ENCODE assay signal across 8 cellular contexts in the genomic region with DNA sequence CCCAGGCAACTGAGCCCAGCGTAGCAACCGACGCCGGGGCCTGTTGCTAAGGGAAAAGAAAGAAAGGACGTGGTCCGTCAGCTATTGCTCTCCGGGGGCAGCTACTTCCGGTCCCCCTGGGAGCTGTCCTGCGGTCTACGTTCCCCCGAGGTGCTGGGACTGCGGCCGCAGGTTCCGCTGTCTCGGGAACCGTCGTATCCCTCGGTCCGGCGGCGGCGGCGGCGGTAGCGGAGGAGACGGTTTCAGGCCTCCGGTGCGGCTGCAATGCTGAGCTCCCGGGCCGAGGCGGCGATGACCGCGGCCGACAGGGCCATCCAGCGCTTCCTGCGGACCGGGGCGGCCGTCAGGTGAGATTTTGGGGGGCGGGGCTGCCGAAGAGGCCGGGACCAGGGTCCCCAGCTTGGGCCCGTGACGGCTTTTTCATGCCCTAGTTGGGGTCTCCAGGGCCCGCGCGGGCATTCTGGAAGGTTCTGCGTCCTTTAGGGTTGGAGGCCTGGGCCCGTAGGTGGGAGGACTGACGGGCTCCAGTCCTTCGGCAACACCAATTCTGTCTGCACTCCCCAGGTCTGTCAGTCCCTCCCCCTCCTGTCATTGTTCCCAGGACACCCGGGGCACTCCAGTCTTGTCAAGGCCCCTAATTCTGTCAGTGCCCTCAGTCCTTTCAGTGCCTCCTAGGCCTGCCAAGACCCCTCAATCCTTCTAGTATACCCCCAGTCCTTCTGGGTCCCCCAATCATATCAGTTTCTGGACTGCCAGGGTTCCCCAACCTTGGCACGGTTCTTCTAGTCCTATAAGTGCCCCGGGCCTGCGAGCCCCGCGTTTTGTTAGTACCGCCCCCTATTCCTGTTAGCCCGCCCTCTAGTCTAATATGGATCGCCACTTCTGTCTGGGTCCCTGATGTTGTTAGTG. TPM values are rescaled to one million over a fixed set of nuclear protein-coding genes. Genes with fewer than 3 reads are reported as not detected.
A peak's percentile ranks its signal among the peaks of the same experiment; 100 is the strongest.
DNase-seq lines count a peak whose midpoint lies in the region; ATAC-seq and TF ChIP-seq lines count a peak whose summit lies in the region.

A gene with protein sequence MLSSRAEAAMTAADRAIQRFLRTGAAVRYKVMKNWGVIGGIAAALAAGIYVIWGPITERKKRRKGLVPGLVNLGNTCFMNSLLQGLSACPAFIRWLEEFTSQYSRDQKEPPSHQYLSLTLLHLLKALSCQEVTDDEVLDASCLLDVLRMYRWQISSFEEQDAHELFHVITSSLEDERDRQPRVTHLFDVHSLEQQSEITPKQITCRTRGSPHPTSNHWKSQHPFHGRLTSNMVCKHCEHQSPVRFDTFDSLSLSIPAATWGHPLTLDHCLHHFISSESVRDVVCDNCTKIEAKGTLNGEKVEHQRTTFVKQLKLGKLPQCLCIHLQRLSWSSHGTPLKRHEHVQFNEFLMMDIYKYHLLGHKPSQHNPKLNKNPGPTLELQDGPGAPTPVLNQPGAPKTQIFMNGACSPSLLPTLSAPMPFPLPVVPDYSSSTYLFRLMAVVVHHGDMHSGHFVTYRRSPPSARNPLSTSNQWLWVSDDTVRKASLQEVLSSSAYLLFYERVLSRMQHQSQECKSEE (plus strand): TSS at position 162 of the 909 bp plus-strand sequence. CDS start 103 bp downstream, at position 265.

- peak; percentile 95 for ATAC-seq in GM23338

- no peaks in the 10 kb centered on the region for H3K9me3 ChIP-seq in neural cell (ENCODE audit: low read length)

- TF ChIP-seq CTCF in GM23338 (conservative IDR thresholded peaks at IDR 0.05; ENCODE audit: low read depth in 2 of 2) (no peak), RWPE1 (conservative IDR thresholded peaks at IDR 0.05; ENCODE audit: low read depth) (no peak), fibroblast of villous mesenchyme (IDR thresholded peaks at IDR 0.05; ENCODE audit: insufficient read depth, low read depth, low read length) (no peak), neural cell (IDR thresholded peaks at IDR 0.05; ENCODE audit: poor library complexity, severe bottlenecking) (no peak)

- H2AFZ ChIP-seq in GM23338, result peak within 1 kb of the TSS; percentile 99
- H2AFZ ChIP-seq in neural cell (ENCODE audit: low read depth, low read length), result peak within 1 kb of the TSS; percentile 98

- no peaks in the 10 kb centered on the region for H3K79me2 ChIP-seq in GM23338 (replicated peaks; ENCODE audit: insufficient read depth)
- peaks cover 22% of the 10 kb centered on the region for H3K79me2 ChIP-seq in neural cell (replicated peaks; ENCODE audit: insufficient read depth, low read length)

- H3K36me3 Mint-ChIP-seq in GM23338 (ENCODE audit: low read depth), result no peaks in the 10 kb centered on the region
- peaks cover 7% of the 10 kb centered on the region for H3K36me3 Mint-ChIP-seq in stimulated activated naive CD8-positive, alpha-beta T cell treated with anti-CD3 and anti-CD28 coated beads, Interleukin-15, Interleukin-2, amounts not matched to agents 100 ng/mL and 50 ng/mL, for 24 hours (ENCODE audit: low read depth)

- H3K27me3 ChIP-seq in GM23338 (ENCODE audit: insufficient read depth) (no peaks in the 10 kb centered on the region), neural cell (ENCODE audit: insufficient read depth, low read depth, low read length) (no peaks in the 10 kb centered on the region)

- H3F3A ChIP-seq in GM23338 (replicated peaks; ENCODE audit: low read depth) (no peaks in the 10 kb centered on the region), neural cell (ENCODE audit: insufficient read depth, low read length, poor library complexity, severe bottlenecking) (no peaks in the 10 kb centered on the region)

- no peaks in the 10 kb centered on the region; the same call in 2 of the 3 replicates for H3K9me3 Mint-ChIP-seq in GM23338
- no peaks in the 10 kb centered on the region for H3K9me3 Mint-ChIP-seq in stimulated activated naive CD8-positive, alpha-beta T cell treated with anti-CD3 and anti-CD28 coated beads, Interleukin-15, Interleukin-2, amounts not matched to agents 100 ng/mL and 50 ng/mL, for 24 hours

- POLR2A ChIA-PET in RWPE1 (lab: Yijun Ruan, JAX; ENCODE audit: low non-redundant PET), result no interaction called here

- peak within 1 kb of the TSS; percentile 93 for H3K4me2 ChIP-seq in GM23338
- H3K4me2 ChIP-seq in neural cell (ENCODE audit: low read length), result peak within 1 kb of the TSS; percentile 95

- H3K9me2 ChIP-seq in GM23338 (ENCODE audit: insufficient read depth) (no peaks in the 10 kb centered on the region), neural cell (ENCODE audit: insufficient read depth, low read length) (no peaks in the 10 kb centered on the region)

- H3K4me1 ChIP-seq in GM23338 (ENCODE audit: insufficient read depth), result peaks cover 9% of the 10 kb centered on the region; the same call in 1 of the 2 replicates

- H3K27ac ChIP-seq in GM23338 (ENCODE audit: low read depth) (no peak within 1 kb of the TSS), RWPE1 (peak within 1 kb of the TSS; percentile 77), neural cell (ENCODE audit: low read length) (peak within 1 kb of the TSS; percentile 81)

- no peak within 1 kb of the TSS; the same call in 1 of the 2 replicates for H3K27ac Mint-ChIP-seq in GM23338
- peak within 1 kb of the TSS; percentile 97 for H3K27ac Mint-ChIP-seq in stimulated activated naive CD8-positive, alpha-beta T cell treated with anti-CD3 and anti-CD28 coated beads, Interleukin-15, Interleukin-2, amounts not matched to agents 100 ng/mL and 50 ng/mL, for 24 hours

- H3K36me3 ChIP-seq in GM23338 (ENCODE audit: insufficient read depth), result no peaks in the 10 kb centered on the region
- H3K36me3 ChIP-seq in neural cell (ENCODE audit: insufficient read depth, low read length), result no peaks in the 10 kb centered on the region

- peaks cover 12% of the 10 kb centered on the region for H3K4me1 Mint-ChIP-seq in GM23338
- peaks cover 19% of the 10 kb centered on the region for H3K4me1 Mint-ChIP-seq in stimulated activated naive CD8-positive, alpha-beta T cell treated with anti-CD3 and anti-CD28 coated beads, Interleukin-15, Interleukin-2, amounts not matched to agents 100 ng/mL and 50 ng/mL, for 24 hours (ENCODE audit: low read depth)

- CTCF ChIA-PET in RWPE1 (lab: Yijun Ruan, JAX), result interaction anchor here (0.5 to 0.9 kb wide), 3 partner anchors 24 to 376 kb away, joined by 3 to 4 read pairs (median 3); no protein-coding TSS in a partner anchor

- DNase-seq in EL (peak; percentile 81), GM23338 (ENCODE audit: low spot score) (peak; percentile 93), Kasumi-1 (lab: John Stamatoyannopoulos, UW) (peak; percentile 87 to 89), RWPE1 (ENCODE audit: low spot score) (peak; percentile 94), fibroblast of villous mesenchyme (ENCODE audit: low read depth) (peak; percentile 89)
- peak; percentile 94 for DNase-seq in activated effector memory CD4-positive, alpha-beta T cell treated with anti-CD3 and anti-CD28 coated beads, Interleukin-2, amount 50 U/mL, for 16 hours

- H4K20me1 ChIP-seq in GM23338 (replicated peaks; ENCODE audit: insufficient read depth) (no peaks in the 10 kb centered on the region; the same call in 1 of the 2 replicates), neural cell (ENCODE audit: insufficient read depth) (no peaks in the 10 kb centered on the region)

- peaks cover 2% of the 10 kb centered on the region for H3K27me3 Mint-ChIP-seq in GM23338 (ENCODE audit: insufficient read depth, low read depth, poor library complexity)
- H3K27me3 Mint-ChIP-seq in stimulated activated naive CD8-positive, alpha-beta T cell treated with anti-CD3 and anti-CD28 coated beads, Interleukin-15, Interleukin-2, amounts not matched to agents 100 ng/mL and 50 ng/mL, for 24 hours, result no peaks in the 10 kb centered on the region

- TF ChIP-seq EP300 in neural cell (conservative IDR thresholded peaks at IDR 0.05; ENCODE audit: poor library complexity, severe bottlenecking), result peak; percentile 67

- H3K4me3 Mint-ChIP-seq in GM23338, result peak within 1 kb of the TSS; percentile 95
- H3K4me3 Mint-ChIP-seq in stimulated activated naive CD8-positive, alpha-beta T cell treated with anti-CD3 and anti-CD28 coated beads, Interleukin-15, Interleukin-2, amounts not matched to agents 100 ng/mL and 50 ng/mL, for 24 hours, result peak within 1 kb of the TSS; percentile 91

- H3K9ac ChIP-seq in neural cell (ENCODE audit: low read length), result peak within 1 kb of the TSS; percentile 96

- TF ChIP-seq RAD21 in neural cell (conservative IDR thresholded peaks at IDR 0.05), result peak; percentile 53

- peak within 1 kb of the TSS; percentile 97 for H3K4me3 ChIP-seq in GM23338
- H3K4me3 ChIP-seq in fibroblast of villous mesenchyme (ENCODE audit: low read depth, low read length), result peak within 1 kb of the TSS; percentile 97
- peak within 1 kb of the TSS; percentile 99 for H3K4me3 ChIP-seq in neural cell (ENCODE audit: low read length)

TF ChIP-seq in GM23338, 12 proteins besides CTCF, POLR2A, EP300 and RAD21 (continues in another document):
- TF ChIP-seq ZNF114 (CRISPR knock-in tag; IDR thresholded peaks at IDR 0.05), result no peak
- peak; percentile 80 for TF ChIP-seq CREB1 (CRISPR knock-in tag; IDR thresholded peaks at IDR 0.05; ENCODE audit: low read depth)
- no peak for TF ChIP-seq EZH2 (IDR thresholded peaks at IDR 0.05; ENCODE audit: low read depth, unreplicated experiment)

TF ChIP-seq in neural cell, 6 proteins besides CTCF, POLR2A, EP300 and RAD21 (continues in another document):
- peak; percentile 92 for TF ChIP-seq POLR2AphosphoS5 (IDR thresholded peaks at IDR 0.05)
- peak; percentile 97 for TF ChIP-seq TAF1 (IDR thresholded peaks at IDR 0.05; ENCODE audit: low read depth)

RNA-seq across cellular contexts. Expression of the gene that starts here (rescaled TPM):
- 5.0 and 6.1 TPM in 2 replicates for total RNA-seq in GM23338 (2014; rRNA removed; shearing (Covaris generic))
- polyA plus RNA-seq in GM23338 (2016; fragmentation: Nextera tagmentation; extraction: Ambion mirVana), result 2.3 and 2.9 TPM in 2 replicates
- total RNA-seq in fibroblast of villous mesenchyme, result 8.4 and 9.1 TPM in 2 replicates
- polyA plus RNA-seq in neural cell, result 37.2 and 40.6 TPM in 2 replicates
- 38.9 and 39.0 TPM in 2 replicates for polyA minus RNA-seq in neural cell
